In the genomic region with DNA sequence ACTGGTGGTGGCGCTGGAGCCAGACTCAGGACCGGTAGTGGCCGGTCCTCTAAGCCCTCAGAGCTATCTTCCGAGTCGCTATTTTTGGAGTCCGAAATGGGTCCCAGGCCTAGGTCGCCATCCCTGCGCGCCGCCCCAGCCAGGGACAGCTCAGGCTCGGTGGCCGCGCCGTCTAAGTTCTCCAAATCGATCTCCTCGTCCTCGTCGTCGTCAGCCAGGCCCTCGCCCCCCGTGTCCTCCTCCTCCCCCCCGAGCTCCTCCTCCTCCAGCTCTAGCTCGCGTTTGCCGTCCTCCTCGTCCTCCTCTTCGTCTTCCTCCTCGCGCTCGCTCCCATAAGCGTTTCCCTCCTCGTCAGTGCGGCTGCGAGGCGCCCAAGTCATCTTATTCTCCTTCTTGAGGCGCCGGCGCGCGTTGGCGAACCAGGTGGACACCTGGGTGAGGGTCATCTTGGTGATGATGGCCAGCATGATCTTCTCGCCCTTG, we compare ENCODE assay signal across 7 cellular contexts. TPM values are rescaled to one million over a fixed set of nuclear protein-coding genes. Genes with fewer than 3 reads are reported as not detected.
DNase-seq lines count a peak whose midpoint lies in the region; ATAC-seq and TF ChIP-seq lines count a peak whose summit lies in the region.

No MANE protein-coding gene starts in this region.

- H3K27ac ChIP-seq in GM23338 (ENCODE audit: low read depth) (no peak overlapping the region), psoas muscle (peak overlapping the region; percentile 76)
- H3K27ac ChIP-seq in CD4-positive, alpha-beta T cell (ENCODE audit: low read depth, low read length): no peak overlapping the region

- H3K4me3 ChIP-seq in GM23338: peak overlapping the region; percentile 94
- peak overlapping the region; percentile 78 for H3K4me3 ChIP-seq in psoas muscle

- H3K36me3 Mint-ChIP-seq in GM23338 (ENCODE audit: low read depth): no peaks in the 10 kb centered on the region; the same call in 2 of the 3 replicates
- no peaks in the 10 kb centered on the region for H3K36me3 Mint-ChIP-seq in CD4-positive, alpha-beta T cell (ENCODE audit: low read depth)

- intact Hi-C loops in psoas muscle (cut with DNase I): loop anchor here (5.0 to 10.0 kb wide), 3 partner anchors 93 to 650 kb away; a partner anchor contains a TSS
- intact Hi-C loops in CD4-positive, alpha-beta T cell (cut with DNase I, micrococcal nuclease): no loop called here

- POLR2A ChIA-PET in CD4-positive, alpha-beta T cell (lab: Charles Lee): no interaction called here

- H3K4me1 ChIP-seq in GM23338 (ENCODE audit: insufficient read depth): peaks cover 25% of the 10 kb centered on the region
- H3K4me1 ChIP-seq in psoas muscle: no peaks in the 10 kb centered on the region

- no peaks in the 10 kb centered on the region for H3K79me2 ChIP-seq in GM23338 (replicated peaks; ENCODE audit: insufficient read depth)

- H3K9me3 Mint-ChIP-seq in GM23338: no peaks in the 10 kb centered on the region
- no peaks in the 10 kb centered on the region for H3K9me3 Mint-ChIP-seq in CD4-positive, alpha-beta T cell

- peak overlapping the region; percentile 71 for H3K4me3 Mint-ChIP-seq in GM23338
- H3K4me3 Mint-ChIP-seq in CD4-positive, alpha-beta T cell: no peak overlapping the region

- peaks cover 89% of the 10 kb centered on the region for H3K27me3 Mint-ChIP-seq in GM23338 (ENCODE audit: insufficient read depth, low read depth, poor library complexity)
- H3K27me3 Mint-ChIP-seq in CD4-positive, alpha-beta T cell: peaks cover 65% of the 10 kb centered on the region

- no peaks in the 10 kb centered on the region for H3K9me3 ChIP-seq in psoas muscle
- H3K9me3 ChIP-seq in CD4-positive, alpha-beta T cell (ENCODE audit: control insufficient read depth, low read length): no peaks in the 10 kb centered on the region

- peaks cover 4% of the 10 kb centered on the region; the same call in 1 of the 2 replicates for H3F3A ChIP-seq in GM23338 (replicated peaks; ENCODE audit: low read depth)

- H3K4me1 Mint-ChIP-seq in GM23338: peaks cover 32% of the 10 kb centered on the region
- peaks cover 25% of the 10 kb centered on the region for H3K4me1 Mint-ChIP-seq in CD4-positive, alpha-beta T cell (ENCODE audit: low read depth)

- CTCF ChIA-PET in CD4-positive, alpha-beta T cell (lab: Charles Lee): no interaction called here

- 3 to 15% (median 5%) methylated on average over 36 to 42 of the region's 42 CpGs for WGBS in psoas muscle, 3 donors

- no peaks in the 10 kb centered on the region for H3K36me3 ChIP-seq in GM23338 (ENCODE audit: insufficient read depth)
- H3K36me3 ChIP-seq in psoas muscle (ENCODE audit: insufficient read depth in 1 of 2, low read depth in 1 of 2): no peaks in the 10 kb centered on the region

- TF ChIP-seq CTCF in GM23338 (conservative IDR thresholded peaks at IDR 0.05; ENCODE audit: low read depth in 2 of 2) (no peak), psoas muscle (IDR thresholded peaks at IDR 0.05) (no peak)
- no peak for TF ChIP-seq CTCF in CD4-positive, alpha-beta T cell (IDR thresholded peaks at IDR 0.05)

- H3K27ac Mint-ChIP-seq in GM23338: no peak overlapping the region
- H3K27ac Mint-ChIP-seq in CD4-positive, alpha-beta T cell: no peak overlapping the region

- H4K20me1 ChIP-seq in GM23338 (replicated peaks; ENCODE audit: insufficient read depth): peaks cover 4% of the 10 kb centered on the region; the same call in 1 of the 2 replicates

- H3K9me2 ChIP-seq in GM23338 (ENCODE audit: insufficient read depth): no peaks in the 10 kb centered on the region

- H2AFZ ChIP-seq in GM23338: peak overlapping the region; percentile 69; the same call in 1 of the 2 replicates

- peak; percentile 38 for DNase-seq in GM23338 (ENCODE audit: low spot score)
- DNase-seq in NOMO-1 treated with dmso at 0.1 percent for 144 hours (lab: John Stamatoyannopoulos, UW; ENCODE audit: unreplicated experiment): peak; percentile 39
- DNase-seq in fibroblast of peridontal ligament (ENCODE audit: extremely low read depth): peak; percentile 34
- DNase-seq in psoas muscle: no peak
- no peak for DNase-seq in CD4-positive, alpha-beta T cell
- no peak for DNase-seq in SHP77 (lab: John Stamatoyannopoulos, UW)

- ATAC-seq in GM23338: no peak
- no peak for ATAC-seq in psoas muscle
- ATAC-seq in HG03095 (IDR thresholded peaks at IDR 0.05; ENCODE audit: unreplicated experiment): no peak
- ATAC-seq in CD4-positive, alpha-beta T cell (ENCODE audit: poor library complexity): no peak

- H3K4me2 ChIP-seq in GM23338: peak overlapping the region; percentile 94

- H3K27me3 ChIP-seq in GM23338 (ENCODE audit: insufficient read depth) (peaks cover 88% of the 10 kb centered on the region), psoas muscle (ENCODE audit: insufficient read depth in 3 of 3, low read length in 2 of 3) (peaks cover 0 to 47% (median 0%) of the 10 kb centered on the region in 3 donors)
- peaks cover 84% of the 10 kb centered on the region for H3K27me3 ChIP-seq in CD4-positive, alpha-beta T cell (ENCODE audit: control insufficient read depth, insufficient read depth, low read length)

TF ChIP-seq in GM23338, 12 proteins besides CTCF, POLR2A, EP300 and RAD21:
- TF ChIP-seq, protein P1, sequence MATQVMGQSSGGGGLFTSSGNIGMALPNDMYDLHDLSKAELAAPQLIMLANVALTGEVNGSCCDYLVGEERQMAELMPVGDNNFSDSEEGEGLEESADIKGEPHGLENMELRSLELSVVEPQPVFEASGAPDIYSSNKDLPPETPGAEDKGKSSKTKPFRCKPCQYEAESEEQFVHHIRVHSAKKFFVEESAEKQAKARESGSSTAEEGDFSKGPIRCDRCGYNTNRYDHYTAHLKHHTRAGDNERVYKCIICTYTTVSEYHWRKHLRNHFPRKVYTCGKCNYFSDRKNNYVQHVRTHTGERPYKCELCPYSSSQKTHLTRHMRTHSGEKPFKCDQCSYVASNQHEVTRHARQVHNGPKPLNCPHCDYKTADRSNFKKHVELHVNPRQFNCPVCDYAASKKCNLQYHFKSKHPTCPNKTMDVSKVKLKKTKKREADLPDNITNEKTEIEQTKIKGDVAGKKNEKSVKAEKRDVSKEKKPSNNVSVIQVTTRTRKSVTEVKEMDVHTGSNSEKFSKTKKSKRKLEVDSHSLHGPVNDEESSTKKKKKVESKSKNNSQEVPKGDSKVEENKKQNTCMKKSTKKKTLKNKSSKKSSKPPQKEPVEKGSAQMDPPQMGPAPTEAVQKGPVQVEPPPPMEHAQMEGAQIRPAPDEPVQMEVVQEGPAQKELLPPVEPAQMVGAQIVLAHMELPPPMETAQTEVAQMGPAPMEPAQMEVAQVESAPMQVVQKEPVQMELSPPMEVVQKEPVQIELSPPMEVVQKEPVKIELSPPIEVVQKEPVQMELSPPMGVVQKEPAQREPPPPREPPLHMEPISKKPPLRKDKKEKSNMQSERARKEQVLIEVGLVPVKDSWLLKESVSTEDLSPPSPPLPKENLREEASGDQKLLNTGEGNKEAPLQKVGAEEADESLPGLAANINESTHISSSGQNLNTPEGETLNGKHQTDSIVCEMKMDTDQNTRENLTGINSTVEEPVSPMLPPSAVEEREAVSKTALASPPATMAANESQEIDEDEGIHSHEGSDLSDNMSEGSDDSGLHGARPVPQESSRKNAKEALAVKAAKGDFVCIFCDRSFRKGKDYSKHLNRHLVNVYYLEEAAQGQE (IDR thresholded peaks at IDR 0.05; ENCODE audit: unreplicated experiment): no peak
- TF ChIP-seq JUNB (IDR thresholded peaks at IDR 0.05; ENCODE audit: unreplicated experiment) (no peak), EZH2phosphoT487 (IDR thresholded peaks at IDR 0.05; ENCODE audit: unreplicated experiment) (peak; percentile 89)

RNA-seq across cellular contexts. Expression of a gene that starts 1.6 kb away (rescaled TPM):
- 0.90 and 1.7 TPM in 2 replicates for total RNA-seq in GM23338 (2014; rRNA removed; shearing (Covaris generic))
- 1.6 and 2.3 TPM in 2 replicates for polyA plus RNA-seq in GM23338 (2016; fragmentation: Nextera tagmentation; extraction: Ambion mirVana)
- total RNA-seq in psoas muscle: 10 to 100 TPM in 1 of 4 donors, 1 to 10 TPM in 3; 1.2 to 27.6 (median 5.7) TPM
- 10 to 100 TPM in 2 of 3 donors, under 1 TPM in 1; 0.94 to 25.0 (median 17.8) TPM for polyA plus RNA-seq in psoas muscle
- not detected for total RNA-seq in CD4-positive, alpha-beta T cell

Comparison
In these comparisons a context has a peak if more than half of its experiments do, and no peak if none do; other contexts are left out.
1. DNase-seq: peak in GM23338 (single experiment), NOMO-1 treated with dmso at 0.1 percent for 144 hours (single experiment) and fibroblast of peridontal ligament (single experiment); none in psoas muscle (0 of 2), CD4-positive, alpha-beta T cell (0 of 10) and SHP77 (0 of 2).
2. intact Hi-C loops: an anchor here in psoas muscle (5.0 to 10.0 kb wide); none called in CD4-positive, alpha-beta T cell.